ENCODE assay signal across 19 cellular contexts in the genomic region with DNA sequence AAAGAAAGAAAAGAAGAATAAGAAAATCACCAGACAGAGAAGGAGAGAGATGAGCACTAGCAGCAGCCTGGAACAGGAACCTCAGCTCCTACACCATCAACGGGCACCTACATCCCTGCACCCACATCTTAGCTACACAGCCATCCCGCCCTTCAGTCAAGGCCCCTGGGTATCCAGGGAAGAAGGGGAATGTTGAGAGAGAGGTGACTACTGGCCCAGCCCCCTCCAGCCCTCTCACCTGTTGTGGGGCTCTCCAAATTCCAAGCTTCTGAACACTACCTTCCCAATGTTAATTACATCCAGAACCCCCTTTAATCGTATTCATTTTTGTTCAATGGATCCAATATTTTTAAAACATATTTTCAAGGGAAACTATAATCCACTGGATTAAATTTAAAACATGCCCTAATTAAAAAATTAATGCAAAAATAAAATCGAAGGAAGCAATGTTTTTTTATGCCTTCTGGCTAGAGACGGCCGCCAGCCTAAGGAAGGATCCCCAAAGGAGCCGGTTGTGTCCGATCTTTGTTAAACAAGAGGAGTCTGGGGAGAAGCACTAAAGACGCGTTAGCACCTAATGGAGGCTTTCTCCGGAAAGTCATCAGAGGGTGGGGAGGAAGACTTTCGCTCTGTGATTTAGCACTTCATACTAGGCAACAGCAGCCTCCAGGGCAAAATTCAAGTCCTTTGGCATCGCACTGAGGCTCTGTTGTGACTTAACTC. TPM values are rescaled to one million over a fixed set of nuclear protein-coding genes. Genes with fewer than 3 reads are reported as not detected.
A peak's percentile ranks its signal among the peaks of the same experiment; 100 is the strongest.
DNase-seq lines count a peak whose midpoint lies in the region; ATAC-seq, FAIRE-seq and TF ChIP-seq lines count a peak whose summit lies in the region.
"Had no signal": no experiment of that assay in that cellular context is flagged by ENCODE, and none has a peak within 500 bp of the region (broad histone marks: within the 10 kb centered on the region; RNA-seq: fewer than 3 reads in every experiment).

No MANE protein-coding gene starts in this region.

- peaks cover 17% of the 10 kb centered on the region; the same call in 1 of the 2 replicates for H3K36me3 ChIP-seq in OCI-LY1 (ENCODE audit: insufficient read depth, low read length)

- peaks cover 63% of the 10 kb centered on the region for H3K4me1 Mint-ChIP-seq in activated T-cell treated with anti-CD3 and anti-CD28 coated beads, Interleukin-2, amount 50 U/mL, for 4 hours (ENCODE audit: low read depth)
- peaks cover 59 to 77% of the 10 kb centered on the region in 2 donors for H3K4me1 Mint-ChIP-seq in effector memory CD8-positive, alpha-beta T cell (ENCODE audit: low read depth in 2 of 2)
- peaks cover 68% of the 10 kb centered on the region for H3K4me1 Mint-ChIP-seq in stimulated activated effector memory CD8-positive, alpha-beta T cell treated with anti-CD3 and anti-CD28 coated beads, Interleukin-12 subunit alpha, Interleukin-12 subunit beta, amount 100 ng/mL, for 72 hours

- H3K4me3 ChIP-seq in OCI-LY1 (ENCODE audit: low read depth, low read length, poor library complexity, severe bottlenecking): peak overlapping the region; percentile 51
- H3K4me3 ChIP-seq: skin epidermis, suprapubic skin had no signal

- H3K4me2 ChIP-seq in OCI-LY1 (ENCODE audit: low read length): peak overlapping the region; percentile 64

- TF ChIP-seq CTCF in OCI-LY1 (IDR thresholded peaks at IDR 0.05; ENCODE audit: low read length): no peak
- no peak for TF ChIP-seq CTCF in D721Med (IDR thresholded peaks at IDR 0.05; ENCODE audit: insufficient read depth, missing control alignments)

- H3F3A ChIP-seq in OCI-LY1 (ENCODE audit: insufficient read depth, low read length): no peaks in the 10 kb centered on the region

- peaks cover 39% of the 10 kb centered on the region for H3K79me2 ChIP-seq in OCI-LY1 (ENCODE audit: insufficient read depth, low read length)

- H3K27ac ChIP-seq in OCI-LY1 (ENCODE audit: low read depth, low read length, poor library complexity, severe bottlenecking): peak overlapping the region; percentile 93
- H3K27ac ChIP-seq: suprapubic skin, VCaP had no signal

- no peak for FAIRE-seq in D721Med (lab: Jason Lieb, UNC)
- FAIRE-seq: bronchial epithelial cell, HepG2 had no signal

- H3K27me3 Mint-ChIP-seq in activated T-cell treated with anti-CD3 and anti-CD28 coated beads, Interleukin-2, amount 50 U/mL, for 4 hours (ENCODE audit: low read depth): no peaks in the 10 kb centered on the region
- H3K27me3 Mint-ChIP-seq in effector memory CD8-positive, alpha-beta T cell: no peaks in the 10 kb centered on the region

- no peaks in the 10 kb centered on the region for H3K9me3 ChIP-seq in OCI-LY1 (ENCODE audit: low read length)
- H3K9me3 ChIP-seq: suprapubic skin had no signal

- no peak for ATAC-seq in activated T-cell treated with anti-CD3 and anti-CD28 coated beads, Interleukin-2, amount 50 U/mL, for 4 hours
- no peak for ATAC-seq in effector memory CD8-positive, alpha-beta T cell (replicated peaks)
- ATAC-seq in stimulated activated effector memory CD8-positive, alpha-beta T cell treated with anti-CD3 and anti-CD28 coated beads, Interleukin-12 subunit alpha, Interleukin-12 subunit beta, amount 100 ng/mL, for 72 hours: no peak
- ATAC-seq: HepG2 had no signal

- H3K27ac Mint-ChIP-seq in effector memory CD8-positive, alpha-beta T cell: peak overlapping the region; percentile 75 to 93
- H3K27ac Mint-ChIP-seq in stimulated activated effector memory CD8-positive, alpha-beta T cell treated with anti-CD3 and anti-CD28 coated beads, Interleukin-12 subunit alpha, Interleukin-12 subunit beta, amount 100 ng/mL, for 72 hours: peak overlapping the region; percentile 91

- H4K20me1 ChIP-seq in OCI-LY1 (ENCODE audit: insufficient read depth, low read length): no peaks in the 10 kb centered on the region

- no peak for DNase-seq in activated T-cell treated with anti-CD3 and anti-CD28 coated beads, Interleukin-2, amount 50 U/mL, for 4 hours
- DNase-seq in activated T-cell treated with anti-CD3 and anti-CD28 coated beads for 4 hours (no peak), D721Med (ENCODE audit: insufficient read length, low spot score) (no peak), AG08396 (ENCODE audit: low spot score) (no peak)
- no peak for DNase-seq in effector memory CD8-positive, alpha-beta T cell
- no peak for DNase-seq in stimulated activated effector memory CD8-positive, alpha-beta T cell treated with anti-CD3 and anti-CD28 coated beads, Interleukin-12 subunit alpha, Interleukin-12 subunit beta, amount 100 ng/mL, for 72 hours (ENCODE audit: low spot score in 2 of 2)
- no peak for DNase-seq in stimulated activated CD4-positive, alpha-beta T cell treated with anti-CD3 and anti-CD28 coated beads, Interleukin-4, amount 100 ng/mL, for 24 hours
- DNase-seq: DMS79, mammary epithelial cell, NCI-H1105, NCI-H226 had no signal

- no peaks in the 10 kb centered on the region for H3K9me3 Mint-ChIP-seq in activated T-cell treated with anti-CD3 and anti-CD28 coated beads, Interleukin-2, amount 50 U/mL, for 4 hours
- no peaks in the 10 kb centered on the region for H3K9me3 Mint-ChIP-seq in effector memory CD8-positive, alpha-beta T cell
- H3K9me3 Mint-ChIP-seq in stimulated activated effector memory CD8-positive, alpha-beta T cell treated with anti-CD3 and anti-CD28 coated beads, Interleukin-12 subunit alpha, Interleukin-12 subunit beta, amount 100 ng/mL, for 72 hours: no peaks in the 10 kb centered on the region

- peak overlapping the region; percentile 63; the same call in 1 of the 2 replicates for H3K9ac ChIP-seq in OCI-LY1 (ENCODE audit: low read length)

- H2AFZ ChIP-seq in OCI-LY1 (ENCODE audit: low read length): no peak overlapping the region

- peak overlapping the region; percentile 52 for H3K4me3 Mint-ChIP-seq in activated T-cell treated with anti-CD3 and anti-CD28 coated beads, Interleukin-2, amount 50 U/mL, for 4 hours
- H3K4me3 Mint-ChIP-seq in effector memory CD8-positive, alpha-beta T cell: peak overlapping the region; percentile 73 to 87
- H3K4me3 Mint-ChIP-seq in stimulated activated effector memory CD8-positive, alpha-beta T cell treated with anti-CD3 and anti-CD28 coated beads, Interleukin-12 subunit alpha, Interleukin-12 subunit beta, amount 100 ng/mL, for 72 hours: peak overlapping the region; percentile 74

- H3K27me3 ChIP-seq in OCI-LY1 (ENCODE audit: insufficient read depth, low read length): no peaks in the 10 kb centered on the region
- H3K27me3 ChIP-seq: suprapubic skin had no signal

- peaks cover 56% of the 10 kb centered on the region for H3K4me1 ChIP-seq in OCI-LY1 (ENCODE audit: insufficient read depth, low read length, severe bottlenecking)

- H3K9me2 ChIP-seq in OCI-LY1 (ENCODE audit: low read depth, low read length): no peaks in the 10 kb centered on the region

- peaks cover 3% of the 10 kb centered on the region for H3K36me3 Mint-ChIP-seq in activated T-cell treated with anti-CD3 and anti-CD28 coated beads, Interleukin-2, amount 50 U/mL, for 4 hours (ENCODE audit: insufficient read depth)
- H3K36me3 Mint-ChIP-seq in effector memory CD8-positive, alpha-beta T cell (ENCODE audit: insufficient read depth): peaks cover 41% of the 10 kb centered on the region
- H3K36me3 Mint-ChIP-seq in stimulated activated effector memory CD8-positive, alpha-beta T cell treated with anti-CD3 and anti-CD28 coated beads, Interleukin-12 subunit alpha, Interleukin-12 subunit beta, amount 100 ng/mL, for 72 hours: peaks cover 76% of the 10 kb centered on the region

RNA-seq across cellular contexts. Expression of a gene that starts 9.5 kb away (rescaled TPM):
- 10 to 100 TPM; 32.5 to 45.4 (median 38.8) TPM for total RNA-seq in activated T-cell treated with anti-CD3 and anti-CD28 coated beads, Interleukin-2, amount 50 U/mL, for 4 hours

RNA-seq across cellular contexts. Expression of a gene that starts 37.4 kb away (rescaled TPM):
- total RNA-seq in activated T-cell treated with anti-CD3 and anti-CD28 coated beads, Interleukin-2, amount 50 U/mL, for 4 hours: not detected
- total RNA-seq: bronchial epithelial cell, fibroblast of villous mesenchyme, HepG2, mammary epithelial cell, osteocyte, suprapubic skin had no signal

RNA-seq across cellular contexts. Expression of a gene that starts 41.4 kb away (rescaled TPM):
- total RNA-seq in activated T-cell treated with anti-CD3 and anti-CD28 coated beads, Interleukin-2, amount 50 U/mL, for 4 hours: not detected
- total RNA-seq: bronchial epithelial cell, fibroblast of villous mesenchyme, HepG2, mammary epithelial cell, osteocyte, suprapubic skin had no signal
